16 cellular contexts compared by ENCODE assay signal in the genomic region with DNA sequence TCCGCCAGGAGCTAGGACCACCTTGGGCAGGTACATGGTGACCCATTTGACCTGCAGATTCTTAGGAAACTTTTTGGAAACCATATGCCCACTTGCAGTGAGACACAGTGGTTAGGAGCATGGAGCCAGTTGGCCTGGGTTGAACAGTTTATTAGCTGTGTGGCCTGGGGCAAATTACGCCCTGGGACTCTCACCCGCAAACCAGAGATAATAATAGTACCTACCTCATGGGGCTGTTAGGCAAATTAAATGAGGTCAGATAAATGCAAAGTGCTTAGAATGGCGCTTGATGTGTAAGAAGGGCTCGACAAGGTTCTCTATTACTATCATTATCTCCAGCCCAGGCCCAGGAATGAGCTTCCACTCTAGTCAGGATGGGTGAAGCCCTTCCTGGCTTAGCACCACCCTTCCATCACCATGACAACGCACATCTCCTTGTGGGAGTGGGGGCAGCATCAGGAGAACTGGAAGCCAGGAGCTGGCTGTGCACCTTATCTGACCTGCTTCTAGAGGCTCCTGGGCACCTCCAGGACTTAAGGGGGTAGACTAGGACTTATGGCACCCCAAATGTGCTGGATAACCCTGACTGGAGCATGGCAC. TPM values are rescaled to one million over a fixed set of nuclear protein-coding genes. Genes with fewer than 3 reads are reported as not detected.
DNase-seq lines count a peak whose midpoint lies in the region; ATAC-seq, FAIRE-seq and TF ChIP-seq lines count a peak whose summit lies in the region.
"Had no signal": no experiment of that assay in that cellular context is flagged by ENCODE, and none has a peak within 500 bp of the region (broad histone marks: within the 10 kb centered on the region; RNA-seq: fewer than 3 reads in every experiment).

No MANE protein-coding gene starts in this region.

- WGBS in GM12878 (ENCODE audit: insufficient coverage, insufficient replicate concordance, low lambda C conversion rate, missing lambda C conversion rate), result 5% methylated on average over 6 of the region's 6 CpGs

- CTCF ChIA-PET in GM12878 (lab: Yijun Ruan, JAX), result interaction anchor here (0.5 to 3.2 kb wide), 6 partner anchors 20 to 1147 kb away, joined by 3 to 10 read pairs (median 3); no protein-coding TSS in a partner anchor

- ATAC-seq in GM19324 (IDR thresholded peaks at IDR 0.05; ENCODE audit: low FRiP score, unreplicated experiment), result peak; percentile 50
- ATAC-seq in HG03039 (IDR thresholded peaks at IDR 0.05; ENCODE audit: unreplicated experiment), result peak; percentile 67
- ATAC-seq in GM12878, result peak; percentile 91
- no peak for ATAC-seq in activated naive CD8-positive, alpha-beta T cell treated with anti-CD3 and anti-CD28 coated beads, Interleukin-2, amount 50 U/mL, for 24 hours
- no peak for ATAC-seq in GM18519 (IDR thresholded peaks at IDR 0.05; ENCODE audit: low FRiP score, unreplicated experiment)
- ATAC-seq: activated CD8-positive, alpha-beta T cell treated with anti-CD3 and anti-CD28 coated beads, Interleukin-2, amount 10 ng/mL, durations not matched to agents 7 days and 5 days had no signal

- BruUV-seq in GM12878 (replicated peaks; lab: Mats Ljungman, UMichigan), result no TSS peak

- intact Hi-C loops in GM12878 (cut with micrococcal nuclease; ENCODE audit: unreplicated experiment) (no loop called here), ascending aorta (cut with DNase I) (no loop called here)

- peaks cover 77% of the 10 kb centered on the region for H3K4me1 ChIP-seq in DOHH2 (ENCODE audit: control insufficient read depth, low read length)
- H3K4me1 ChIP-seq in GM12878 (ENCODE audit: control insufficient read depth, insufficient read depth, low read length), result peaks cover 63% of the 10 kb centered on the region
- peaks cover 6 to 9% of the 10 kb centered on the region in 2 donors for H3K4me1 ChIP-seq in ascending aorta

- H4K20me1 ChIP-seq in DOHH2 (ENCODE audit: control insufficient read depth, insufficient read depth, low read depth, low read length) (peaks cover 4% of the 10 kb centered on the region; the same call in 1 of the 2 replicates), GM12878 (ENCODE audit: control insufficient read depth, insufficient read depth) (no peaks in the 10 kb centered on the region)

- no peak overlapping the region for H3K27ac Mint-ChIP-seq in activated naive CD8-positive, alpha-beta T cell treated with anti-CD3 and anti-CD28 coated beads, Interleukin-2, amount 50 U/mL, for 24 hours
- H3K27ac Mint-ChIP-seq: activated CD8-positive, alpha-beta T cell treated with anti-CD3 and anti-CD28 coated beads, Interleukin-2, amount 10 ng/mL, durations not matched to agents 7 days and 5 days had no signal

- TF ChIP-seq POLR2A in GM12878 (IDR thresholded peaks at IDR 0.05; ENCODE audit: low read depth, low read length), result no peak

- H3K27me3 ChIP-seq in DOHH2 (ENCODE audit: control insufficient read depth, low read length) (peaks cover 70% of the 10 kb centered on the region), GM12878 (replicated peaks in 1 of 2; ENCODE audit: control insufficient read depth in 2 of 2, insufficient read depth in 2 of 2, low read length in 1 of 2) (peaks cover 0 to 8% of the 10 kb centered on the region in 2 experiments; a peak in 3 of 4 replicates), ascending aorta (no peaks in the 10 kb centered on the region)

- peak; percentile 95 for FAIRE-seq in GM12878 (lab: Jason Lieb, UNC)

- POLR2A ChIA-PET in GM12878 (lab: Charles Lee), result interaction anchor here (0.6 to 1.0 kb wide), 2 partner anchors 82 to 332 kb away, joined by 3 to 4 read pairs; no protein-coding TSS in a partner anchor

- H3K27ac ChIP-seq in DOHH2 (ENCODE audit: low read depth, low read length), result peak overlapping the region; percentile 27
- peak overlapping the region; percentile 27 for H3K27ac ChIP-seq in GM12878 (ENCODE audit: control insufficient read depth, insufficient read depth)
- H3K27ac ChIP-seq in ascending aorta, result no peak overlapping the region
- H3K27ac ChIP-seq: HL-60, neutrophil had no signal

- TF ChIP-seq CTCF in DOHH2 (IDR thresholded peaks at IDR 0.05; ENCODE audit: low read depth, low read length, poor library complexity, severe bottlenecking) (no peak), GM12878 (IDR thresholded peaks at IDR 0.05 in 2 of 3, conservative IDR thresholded peaks at IDR 0.05 in 1 of 3; ENCODE audit: control insufficient read depth in 2 of 3, extremely low read depth in 1 of 3, insufficient read depth in 1 of 3, low read depth in 3 of 3, low read length in 3 of 3) (no peak), ascending aorta (IDR thresholded peaks at IDR 0.05) (no peak)

- H2AFZ ChIP-seq in GM12878 (ENCODE audit: control insufficient read depth, low read depth, low read length), result peak overlapping the region; percentile 6

- RAD21 ChIA-PET in GM12878 (lab: Charles Lee; ENCODE audit: unreplicated experiment), result interaction anchor here (0.6 to 1.3 kb wide), 4 partner anchors 19 to 353 kb away, joined by 3 to 5 read pairs (median 4); no protein-coding TSS in a partner anchor

- H3K9me3 ChIP-seq in DOHH2 (ENCODE audit: control insufficient read depth, insufficient read depth, low read length) (no peaks in the 10 kb centered on the region), GM12878 (replicated peaks; ENCODE audit: control insufficient read depth, insufficient read depth, low read length) (no peaks in the 10 kb centered on the region; the same call in 2 of the 3 replicates), ascending aorta (no peaks in the 10 kb centered on the region)
- H3K9me3 ChIP-seq: neutrophil had no signal

- no peaks in the 10 kb centered on the region for H3K36me3 ChIP-seq in DOHH2 (ENCODE audit: control insufficient read depth, low read length)
- H3K36me3 ChIP-seq in GM12878 (ENCODE audit: control insufficient read depth in 2 of 2, insufficient read depth in 2 of 2, low read length in 1 of 2), result no peaks in the 10 kb centered on the region
- H3K36me3 ChIP-seq in ascending aorta, result no peaks in the 10 kb centered on the region
- H3K36me3 ChIP-seq: neutrophil had no signal

- H3K4me3 ChIP-seq in DOHH2 (ENCODE audit: low read length), result peak overlapping the region; percentile 62
- H3K4me3 ChIP-seq in GM12878, result peak overlapping the region; percentile 20; the same call in 1 of the 2 replicates
- H3K4me3 ChIP-seq in ascending aorta, result no peak overlapping the region

- TF ChIP-seq EP300 in GM12878 (IDR thresholded peaks at IDR 0.05; ENCODE audit: borderline replicate concordance in 1 of 2, control insufficient read depth in 1 of 2, low read depth in 2 of 2, low read length in 2 of 2), result peak in 1 of 2 experiments; percentile 80; a peak in 2 of 4 replicates

- in situ Hi-C loops in GM12878 (cut with MboI), result no loop called here

- 0 out of 2 replicates have a peak overlapping the region, but pooled peaks have one; percentile 3 for H3K9ac ChIP-seq in GM12878 (ENCODE audit: control insufficient read depth, insufficient read depth, low read length)

- peaks cover 15% of the 10 kb centered on the region for H3K4me1 Mint-ChIP-seq in activated naive CD8-positive, alpha-beta T cell treated with anti-CD3 and anti-CD28 coated beads, Interleukin-2, amount 50 U/mL, for 24 hours

- H3K9me2 ChIP-seq in DOHH2 (replicated peaks; ENCODE audit: control insufficient read depth, low read length), result no peaks in the 10 kb centered on the region

- H3K4me2 ChIP-seq in DOHH2 (ENCODE audit: low read length), result peak overlapping the region; percentile 87
- peak overlapping the region; percentile 93 for H3K4me2 ChIP-seq in GM12878 (ENCODE audit: control insufficient read depth, insufficient read depth)

- no peak overlapping the region for H3K4me3 Mint-ChIP-seq in activated naive CD8-positive, alpha-beta T cell treated with anti-CD3 and anti-CD28 coated beads, Interleukin-2, amount 50 U/mL, for 24 hours
- H3K4me3 Mint-ChIP-seq: activated CD8-positive, alpha-beta T cell treated with anti-CD3 and anti-CD28 coated beads, Interleukin-2, amount 10 ng/mL, durations not matched to agents 7 days and 5 days had no signal

- H3K27me3 Mint-ChIP-seq in activated naive CD8-positive, alpha-beta T cell treated with anti-CD3 and anti-CD28 coated beads, Interleukin-2, amount 50 U/mL, for 24 hours, result peaks cover 58% of the 10 kb centered on the region

- DNase-seq in GM12878 (ENCODE audit: low read depth, low spot score), result peak; percentile 53
- DNase-seq in activated naive CD8-positive, alpha-beta T cell treated with anti-CD3 and anti-CD28 coated beads, Interleukin-2, amount 50 U/mL, for 24 hours, result no peak
- no peak for DNase-seq in Kasumi-1 (lab: John Stamatoyannopoulos, UW)
- DNase-seq in ascending aorta (ENCODE audit: low spot score in 2 of 2), result no peak
- DNase-seq: activated CD8-positive, alpha-beta T cell treated with anti-CD3 and anti-CD28 coated beads, Interleukin-2, amount 10 ng/mL, durations not matched to agents 7 days and 5 days; amygdala; NCI-H2029; stimulated activated CD4-positive, alpha-beta T cell treated with anti-CD3 and anti-CD28 coated beads, Interleukin-4, amount 100 ng/mL, for 1 hour had no signal

- H3K79me2 ChIP-seq in DOHH2 (ENCODE audit: control insufficient read depth, low read length) (no peaks in the 10 kb centered on the region), GM12878 (ENCODE audit: control insufficient read depth, insufficient read depth, low read length) (no peaks in the 10 kb centered on the region)

- H3K9me3 Mint-ChIP-seq in activated naive CD8-positive, alpha-beta T cell treated with anti-CD3 and anti-CD28 coated beads, Interleukin-2, amount 50 U/mL, for 24 hours, result no peaks in the 10 kb centered on the region

- SMC1A ChIA-PET in GM12878 (lab: Charles Lee; ENCODE audit: uncharacterized antibody, unreplicated experiment), result interaction anchor here (1.5 to 1.7 kb wide), 2 partner anchors 15 to 18 kb away, joined by 3 to 7 read pairs; no protein-coding TSS in a partner anchor

- TF ChIP-seq RAD21 in GM12878 (IDR thresholded peaks at IDR 0.05; ENCODE audit: insufficient read depth, low read depth, low read length), result no peak

- no peaks in the 10 kb centered on the region for H3F3A ChIP-seq in DOHH2 (ENCODE audit: control insufficient read depth, insufficient read depth)

- no peaks in the 10 kb centered on the region for H3K36me3 Mint-ChIP-seq in activated naive CD8-positive, alpha-beta T cell treated with anti-CD3 and anti-CD28 coated beads, Interleukin-2, amount 50 U/mL, for 24 hours (ENCODE audit: low read depth)

RNA-seq across cellular contexts. Expression of gene SYT12, which starts 5.1 kb away (rescaled TPM):
- 0.10 and 0.48 TPM in 2 replicates for total RNA-seq in GM12878 (2013; cell fraction: nucleolus; rRNA removed)
- total RNA-seq in GM12878 (2014; rRNA removed) (2.0 and 2.3 TPM in 2 replicates), GM12878 (2014; rRNA removed; fragmentation: Illumina TruSeq; extraction: Trizol) (0.78 and 1.1 TPM in 2 replicates), GM12878 (2021) (1.4 and 1.6 TPM in 2 replicates), ascending aorta (6.3 TPM)
- 0.14 TPM for polyA plus RNA-seq in GM12878 (2011; ENCODE audit: low read depth)
- polyA plus RNA-seq in GM12878 (2011; rRNA removed) (not detected in 2 replicates), GM12878 (2014; fragmentation: Illumina TruSeq; extraction: Trizol) (0.06 and 0.65 TPM in 2 replicates), GM12878 (2014; fragmentation: Nextera tagmentation; extraction: Ambion mirVana) (under 1 TPM; 0.02 to 0.11 TPM), GM12878 (2014; rRNA removed) (1.3 and 1.4 TPM in 2 replicates), GM12878 (2016; fragmentation: Nextera tagmentation; extraction: Ambion mirVana) (under 1 TPM; 0.59 to 0.84 TPM)
- polyA plus RNA-seq in GM12878 (2011; cell fraction: cytosol; rRNA removed), result 0.01 and 0.02 TPM in 2 replicates
- 0.09 TPM in 1 of 2 replicates, not detected in the other for polyA plus RNA-seq in GM12878 (2011; cell fraction: nucleus; rRNA removed)
- 0.54 and 0.87 TPM in 2 replicates for polyA plus RNA-seq in GM12878 (2012)
- 0.05 and 0.07 TPM in 2 replicates for polyA minus RNA-seq in GM12878 (2011; rRNA and poly(A)+ RNA removed)
- polyA minus RNA-seq in GM12878 (2011; cell fraction: cytosol; rRNA and poly(A)+ RNA removed), result 0.21 TPM in 1 of 2 replicates, not detected in the other
- 0.12 and 0.29 TPM in 2 replicates for polyA minus RNA-seq in GM12878 (2011; cell fraction: nucleus; rRNA and poly(A)+ RNA removed)
- total RNA-seq: activated CD8-positive, alpha-beta T cell treated with anti-CD3 and anti-CD28 coated beads, Interleukin-2, amount 10 ng/mL, durations not matched to agents 7 days and 5 days had no signal

RNA-seq across cellular contexts. Expression of gene RHOD, which starts 28.6 kb away (rescaled TPM):
- total RNA-seq in GM12878 (2013; cell fraction: nucleolus; rRNA removed), result not detected in 2 replicates
- total RNA-seq in GM12878 (2014; rRNA removed) (2.1 and 2.7 TPM in 2 replicates), GM12878 (2014; rRNA removed; fragmentation: Illumina TruSeq; extraction: Trizol) (0.72 and 0.83 TPM in 2 replicates), GM12878 (2021) (2.2 and 2.6 TPM in 2 replicates), ascending aorta (82.6 TPM)
- 0.26 TPM for polyA plus RNA-seq in GM12878 (2011; ENCODE audit: low read depth)
- polyA plus RNA-seq in GM12878 (2011; rRNA removed) (0.12 TPM in 1 of 2 replicates, not detected in the other), GM12878 (2014; fragmentation: Illumina TruSeq; extraction: Trizol) (0.17 and 0.84 TPM in 2 replicates), GM12878 (2014; fragmentation: Nextera tagmentation; extraction: Ambion mirVana) (under 1 TPM in 1 of 2 experiments, not detected in 1; 0.15 TPM), GM12878 (2014; rRNA removed) (2.6 and 3.7 TPM in 2 replicates), GM12878 (2016; fragmentation: Nextera tagmentation; extraction: Ambion mirVana) (1 to 10 TPM; 1.9 to 2.0 TPM)
- 0.09 and 0.12 TPM in 2 replicates for polyA plus RNA-seq in GM12878 (2011; cell fraction: cytosol; rRNA removed)
- polyA plus RNA-seq in GM12878 (2011; cell fraction: nucleus; rRNA removed), result 0.24 TPM in 1 of 2 replicates, not detected in the other
- polyA plus RNA-seq in GM12878 (2012), result 2.3 and 2.8 TPM in 2 replicates
- polyA minus RNA-seq in GM12878 (2011; rRNA and poly(A)+ RNA removed), result not detected in 2 replicates
- 1.4 and 1.9 TPM in 2 replicates for polyA minus RNA-seq in GM12878 (2011; cell fraction: cytosol; rRNA and poly(A)+ RNA removed)
- 0.24 and 0.67 TPM in 2 replicates for polyA minus RNA-seq in GM12878 (2011; cell fraction: nucleus; rRNA and poly(A)+ RNA removed)
- total RNA-seq: activated CD8-positive, alpha-beta T cell treated with anti-CD3 and anti-CD28 coated beads, Interleukin-2, amount 10 ng/mL, durations not matched to agents 7 days and 5 days had no signal

RNA-seq across cellular contexts. Expression of gene C11orf86, which starts 52.9 kb away (rescaled TPM):
- total RNA-seq in GM12878 (2013; cell fraction: nucleolus; rRNA removed), result not detected in 2 replicates
- total RNA-seq in GM12878 (2014; rRNA removed) (not detected in 2 replicates), GM12878 (2014; rRNA removed; fragmentation: Illumina TruSeq; extraction: Trizol) (not detected in 2 replicates), GM12878 (2021) (not detected in 2 replicates), ascending aorta (not detected)
- not detected for polyA plus RNA-seq in GM12878 (2011; ENCODE audit: low read depth)
- polyA plus RNA-seq in GM12878 (2011; rRNA removed) (not detected in 2 replicates), GM12878 (2014; fragmentation: Illumina TruSeq; extraction: Trizol) (not detected in 2 replicates), GM12878 (2014; fragmentation: Nextera tagmentation; extraction: Ambion mirVana) (not detected), GM12878 (2014; rRNA removed) (not detected in 2 replicates), GM12878 (2016; fragmentation: Nextera tagmentation; extraction: Ambion mirVana) (not detected)
- polyA plus RNA-seq in GM12878 (2011; cell fraction: cytosol; rRNA removed), result not detected in 2 replicates
- not detected in 2 replicates for polyA plus RNA-seq in GM12878 (2011; cell fraction: nucleus; rRNA removed)
- polyA plus RNA-seq in GM12878 (2012), result not detected in 2 replicates
- not detected in 2 replicates for polyA minus RNA-seq in GM12878 (2011; rRNA and poly(A)+ RNA removed)
- not detected in 2 replicates for polyA minus RNA-seq in GM12878 (2011; cell fraction: cytosol; rRNA and poly(A)+ RNA removed)
- not detected in 2 replicates for polyA minus RNA-seq in GM12878 (2011; cell fraction: nucleus; rRNA and poly(A)+ RNA removed)
- total RNA-seq: activated CD8-positive, alpha-beta T cell treated with anti-CD3 and anti-CD28 coated beads, Interleukin-2, amount 10 ng/mL, durations not matched to agents 7 days and 5 days; temporal lobe had no signal
- polyA plus RNA-seq: esophagus had no signal

Comparison
In these comparisons a context has a peak if more than half of its experiments do, and no peak if none do; other contexts are left out.
1. H3K27ac ChIP-seq: peak in DOHH2 (single experiment) and GM12878 (single experiment); none in ascending aorta (0 of 2).
2. H3K4me3 ChIP-seq: peak in DOHH2 (single experiment) and GM12878 (single experiment); none in ascending aorta (0 of 2).
3. ATAC-seq: peak in GM19324 (single experiment), HG03039 (single experiment) and GM12878 (single experiment); none in activated naive CD8-positive, alpha-beta T cell treated with anti-CD3 and anti-CD28 coated beads, Interleukin-2, amount 50 U/mL, for 24 hours (single experiment) and GM18519 (single experiment).
4. RNA of gene RHOD, which starts 28.6 kb away (total RNA-seq): 82.6 TPM in ascending aorta (single experiment); 0.72 to 2.7 TPM in GM12878; every median in the first group is over 10 times any median in the second.